Comparison of ENCODE assay signal across 12 cellular contexts in genomic region chrX:140504371-140505324, GRCh38. TPM values are rescaled to one million over a fixed set of nuclear protein-coding genes. Genes with fewer than 3 reads are reported as not detected.
DNase-seq lines count a peak whose midpoint lies in the region; ATAC-seq and TF ChIP-seq lines count a peak whose summit lies in the region.
"Had no signal": no experiment of that assay in that cellular context is flagged by ENCODE, and none has a peak within 500 bp of the region (broad histone marks: within the 10 kb centered on the region; RNA-seq: fewer than 3 reads in every experiment).

Gene SOX3, minus strand, starts transcription at chrX:140505069. Its CDS starts 9 bp downstream, at chrX:140505060.

- H3K9me3 Mint-ChIP-seq in neural progenitor cell, result peaks cover 31% of the 10 kb centered on the region

- H3K27ac Mint-ChIP-seq in neural progenitor cell, result peak within 1 kb of the TSS; percentile 98

- H3K36me3 Mint-ChIP-seq in neural progenitor cell, result peaks cover 11% of the 10 kb centered on the region

- peak within 1 kb of the TSS; percentile 49 for H3K9ac ChIP-seq in neural progenitor cell
- H3K9ac ChIP-seq: BLaER1 had no signal

- peak; percentile 6 for DNase-seq in stimulated activated CD4-positive, alpha-beta T cell treated with anti-CD3 and anti-CD28 coated beads, Interleukin-15, amount 100 ng/mL, for 24 hours
- no peak for DNase-seq in stimulated activated CD4-positive, alpha-beta T cell treated with anti-CD3 and anti-CD28 coated beads, Interleukin-1b, Interleukin-23, amount 100 ng/mL, for 48 hours
- DNase-seq in epithelial cell of proximal tubule (ENCODE audit: low read depth) (no peak), neural progenitor cell (ENCODE audit: low spot score) (peak; percentile 85), kidney tubule cell (ENCODE audit: low spot score) (no peak), adrenal gland (no peak), GM10266 (ENCODE audit: extremely low spot score) (no peak)
- DNase-seq: activated CD4-positive, CD25-positive, alpha-beta regulatory T cell treated with anti-CD3 and anti-CD28 coated beads, Interleukin-2, amount 50 U/mL, for 72 hours; activated naive CD4-positive, alpha-beta T cell treated with anti-CD3 and anti-CD28 coated beads, Interleukin-2, amount 50 U/mL, for 16 hours; SHP77 treated with DMSO at 0.1 percent for 48 hours had no signal

- H3K27me3 ChIP-seq in neural progenitor cell (peaks cover 34% of the 10 kb centered on the region), adrenal gland (peaks cover 96% of the 10 kb centered on the region)

- H4K20me1 ChIP-seq in neural progenitor cell (ENCODE audit: low read depth), result peaks cover 9% of the 10 kb centered on the region
- H4K20me1 ChIP-seq: BLaER1 had no signal

- ATAC-seq in GM18498 (IDR thresholded peaks at IDR 0.05; ENCODE audit: unreplicated experiment), result no peak

- H3K36me3 ChIP-seq in neural progenitor cell (no peaks in the 10 kb centered on the region), adrenal gland (replicated peaks in 1 of 2) (no peaks in the 10 kb centered on the region)
- H3K36me3 ChIP-seq: BLaER1 had no signal

- H2AFZ ChIP-seq in neural progenitor cell (replicated peaks), result peak within 1 kb of the TSS; percentile 5

- H3K4me1 ChIP-seq in neural progenitor cell (peaks cover 2% of the 10 kb centered on the region), adrenal gland (replicated peaks in 1 of 2) (no peaks in the 10 kb centered on the region)
- H3K4me1 ChIP-seq: BLaER1 had no signal

- intact Hi-C loops in adrenal gland (cut with DNase I), result no loop called here

- peaks cover 54% of the 10 kb centered on the region for H3K4me1 Mint-ChIP-seq in neural progenitor cell

- H3K4me2 ChIP-seq in neural progenitor cell, result peak within 1 kb of the TSS; percentile 82
- H3K4me2 ChIP-seq: BLaER1 had no signal

- H3K4me3 ChIP-seq in epithelial cell of proximal tubule (ENCODE audit: low read depth, low read length) (peak within 1 kb of the TSS; percentile 14), neural progenitor cell (peak within 1 kb of the TSS; percentile 78), adrenal gland (peak within 1 kb of the TSS in 1 of 4 donors; percentile 48)
- H3K4me3 ChIP-seq: BLaER1 had no signal

- no peak for TF ChIP-seq POLR2A in adrenal gland (IDR thresholded peaks at IDR 0.05)

- H3K9me3 ChIP-seq in neural progenitor cell (ENCODE audit: low read depth) (no peaks in the 10 kb centered on the region), adrenal gland (replicated peaks in 1 of 3) (no peaks in the 10 kb centered on the region)

- WGBS in adrenal gland, 4 donors, result 3 to 68% (median 18%) methylated on average over 15 to 87 of the region's 87 CpGs

- H3K27me3 Mint-ChIP-seq in neural progenitor cell (ENCODE audit: insufficient read depth, low read depth), result peaks cover 35% of the 10 kb centered on the region

- H3F3A ChIP-seq in neural progenitor cell (ENCODE audit: low read depth), result peaks cover 47% of the 10 kb centered on the region

- H3K79me2 ChIP-seq in neural progenitor cell (ENCODE audit: low read depth), result peaks cover 26% of the 10 kb centered on the region

- H3K27ac ChIP-seq in neural progenitor cell (peak within 1 kb of the TSS; percentile 79), adrenal gland (no peak within 1 kb of the TSS)
- H3K27ac ChIP-seq: BLaER1 had no signal

- peak within 1 kb of the TSS; percentile 90 for H3K4me3 Mint-ChIP-seq in neural progenitor cell

- TF ChIP-seq CTCF in epithelial cell of proximal tubule (conservative IDR thresholded peaks at IDR 0.05; ENCODE audit: low read depth, low read length) (no peak), neural progenitor cell (IDR thresholded peaks at IDR 0.05) (no peak), adrenal gland (IDR thresholded peaks at IDR 0.05) (no peak), GM10266 (IDR thresholded peaks at IDR 0.05; ENCODE audit: control insufficient read depth, insufficient read depth, low read depth, missing control alignments) (no peak)

RNA-seq across cellular contexts. Expression of gene SOX3, which starts in this region (rescaled TPM):
- total RNA-seq in epithelial cell of proximal tubule, result not detected in 2 replicates
- total RNA-seq in neural progenitor cell (ENCODE audit: low replicate concordance), result 20.4 and 38.7 TPM in 2 replicates
- under 1 TPM in 5 of 8 donors, not detected in 3; 0.20 to 0.55 (median 0.23) TPM for total RNA-seq in adrenal gland
- under 1 TPM in 1 of 3 donors, not detected in 2; 0.27 TPM for polyA plus RNA-seq in adrenal gland

Comparison
In these comparisons a context has a peak if more than half of its experiments do, and no peak if none do; other contexts are left out.
1. RNA of gene SOX3 (total RNA-seq): 20.4 to 38.7 TPM in neural progenitor cell; 0.20 to 0.55 TPM in adrenal gland and not detected in epithelial cell of proximal tubule; every median in the first group is over 10 times any median in the second.
2. DNase-seq: peak in stimulated activated CD4-positive, alpha-beta T cell treated with anti-CD3 and anti-CD28 coated beads, Interleukin-15, amount 100 ng/mL, for 24 hours (single experiment) and neural progenitor cell (single experiment); none in stimulated activated CD4-positive, alpha-beta T cell treated with anti-CD3 and anti-CD28 coated beads, Interleukin-1b, Interleukin-23, amount 100 ng/mL, for 48 hours (single experiment), epithelial cell of proximal tubule (single experiment), kidney tubule cell (single experiment), adrenal gland (0 of 7) and GM10266 (single experiment).